24 cellular contexts compared by ENCODE assay signal in the genomic region with DNA sequence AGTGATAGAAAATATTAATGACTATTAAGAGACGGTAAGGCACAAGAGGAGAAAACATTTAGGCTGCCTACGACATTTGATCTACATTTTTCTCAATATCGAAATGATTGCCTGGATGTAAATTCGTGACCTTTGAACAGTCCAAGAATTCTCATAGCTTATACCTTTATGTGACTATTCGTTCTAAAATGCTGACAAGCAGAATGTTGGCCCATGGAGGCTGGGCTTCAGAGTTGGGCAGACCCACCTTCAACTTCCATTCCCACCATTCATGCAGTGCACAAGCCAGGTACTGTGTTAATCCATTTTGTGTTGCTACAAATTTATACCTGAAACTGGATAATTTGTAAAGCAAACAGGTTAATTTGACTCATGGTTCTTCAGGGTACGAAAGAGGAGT.
"Had no signal": no experiment of that assay in that cellular context is flagged by ENCODE, and none has a peak within 500 bp of the region (broad histone marks: within the 10 kb centered on the region; RNA-seq: fewer than 3 reads in every experiment).

No MANE protein-coding gene starts in this region.

- DNase-seq: dermis blood vessel endothelial cell; dorsolateral prefrontal cortex; effector CD4-positive, alpha-beta T cell; effector memory CD4-positive, alpha-beta T cell; foreskin keratinocyte; heart left ventricle; hypothalamus; immature natural killer cell; islet precursor cell; kidney; kidney glomerular epithelial cell; left colon; left ventricle myocardium superior; lower lobe of right lung; mesenchymal stem cell; mucosa of descending colon had no signal

- H3K4me2 ChIP-seq: hepatocyte had no signal

- H3K4me1 ChIP-seq: esophagus muscularis mucosa, foreskin keratinocyte, gastroesophageal sphincter, heart left ventricle, lower lobe of right lung had no signal

- H3K4me3 ChIP-seq: coronary artery, dorsolateral prefrontal cortex, esophagus muscularis mucosa, gastroesophageal sphincter, heart left ventricle, hepatocyte, lower lobe of right lung, mucosa of descending colon had no signal

- H3K9me3 ChIP-seq: esophagus muscularis mucosa, gastroesophageal sphincter, heart left ventricle, lower lobe of right lung, mucosa of descending colon had no signal

- H3K27ac ChIP-seq: coronary artery, dorsolateral prefrontal cortex, esophagus muscularis mucosa, foreskin keratinocyte, gastroesophageal sphincter, heart left ventricle, hepatocyte, lower lobe of right lung had no signal

- H3K79me2 ChIP-seq: hepatocyte had no signal

- ATAC-seq: foreskin keratinocyte, gastroesophageal sphincter, heart left ventricle, left colon, left lobe of liver, left ventricle myocardium superior, lower lobe of right lung, mucosa of descending colon had no signal

- H3K36me3 ChIP-seq: esophagus muscularis mucosa, gastroesophageal sphincter, heart left ventricle, lower lobe of right lung had no signal

- FAIRE-seq: colon, endothelial cell of umbilical vein, frontal cortex, kidney had no signal

- H3K27me3 ChIP-seq: esophagus muscularis mucosa, foreskin keratinocyte, gastroesophageal sphincter, heart left ventricle, hepatocyte had no signal

- H2AFZ ChIP-seq: hepatocyte had no signal
